16 cellular contexts compared by ENCODE assay signal in the genomic region with DNA sequence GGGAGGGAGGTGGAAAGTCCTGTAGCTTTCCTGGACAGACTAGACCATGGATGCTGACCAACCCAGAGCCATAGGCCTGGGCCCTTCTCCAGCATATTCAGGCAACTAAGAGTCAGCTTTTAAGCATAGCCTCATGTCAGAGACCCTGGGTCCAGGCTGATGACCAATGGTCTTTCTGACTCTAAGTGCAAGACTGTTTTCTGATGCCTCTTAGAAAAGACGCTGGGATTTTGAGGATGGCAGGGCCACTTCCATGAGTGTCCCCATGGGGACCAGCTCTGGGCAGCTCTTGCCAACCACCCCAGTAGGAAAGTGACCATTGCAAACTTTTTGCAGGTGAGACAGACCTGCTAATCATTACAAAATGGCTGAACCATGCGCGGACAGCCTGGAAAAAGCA.
"Had no signal": no experiment of that assay in that cellular context is flagged by ENCODE, and none has a peak within 500 bp of the region (broad histone marks: within the 10 kb centered on the region; RNA-seq: fewer than 3 reads in every experiment).

No MANE protein-coding gene starts in this region.

- H3K27me3 ChIP-seq: neural progenitor cell, pancreas, SJCRH30, suprapubic skin had no signal

- H3K4me3 ChIP-seq: neural progenitor cell, pancreas, SJCRH30, suprapubic skin had no signal

- H3K27ac ChIP-seq: neural progenitor cell, pancreas, SJCRH30, suprapubic skin had no signal

- H3K36me3 ChIP-seq: neural progenitor cell, pancreas, SJCRH30, suprapubic skin had no signal

- H3K9me3 ChIP-seq: pancreas, SJCRH30, suprapubic skin had no signal

- H3K4me1 ChIP-seq: neural progenitor cell, pancreas had no signal

- DNase-seq: activated CD4-positive, alpha-beta T cell treated with anti-CD3 and anti-CD28 coated beads for 48 hours; activated CD8-positive, alpha-beta memory T cell treated with anti-CD3 and anti-CD28 coated beads, Interleukin-2, amount 50 U/mL, for 48 hours; activated CD8-positive, alpha-beta T cell treated with anti-CD3 and anti-CD28 coated beads for 36 hours; activated gamma-delta T cell treated with Interleukin-2 at 50 U/mL for 16 hours; activated T-cell treated with anti-CD3 and anti-CD28 coated beads, Interleukin-2, amount 50 U/mL, for 72 hours; cerebellar nuclear complex; dermis blood vessel endothelial cell; glutamatergic neuron; pancreas; stimulated activated CD4-positive, alpha-beta T cell treated with anti-CD3 and anti-CD28 coated beads, Interleukin-4, amount 100 ng/mL, for 1 hour; stimulated activated naive CD8-positive, alpha-beta T cell treated with anti-CD3 and anti-CD28 coated beads, Interleukin-15, Interleukin-2, amounts not matched to agents 100 U/mL and 50 U/mL, for 24 hours; T-helper 2 cell had no signal

- ATAC-seq: WTC11 had no signal
